24 cellular contexts compared by ENCODE assay signal in the genomic region with DNA sequence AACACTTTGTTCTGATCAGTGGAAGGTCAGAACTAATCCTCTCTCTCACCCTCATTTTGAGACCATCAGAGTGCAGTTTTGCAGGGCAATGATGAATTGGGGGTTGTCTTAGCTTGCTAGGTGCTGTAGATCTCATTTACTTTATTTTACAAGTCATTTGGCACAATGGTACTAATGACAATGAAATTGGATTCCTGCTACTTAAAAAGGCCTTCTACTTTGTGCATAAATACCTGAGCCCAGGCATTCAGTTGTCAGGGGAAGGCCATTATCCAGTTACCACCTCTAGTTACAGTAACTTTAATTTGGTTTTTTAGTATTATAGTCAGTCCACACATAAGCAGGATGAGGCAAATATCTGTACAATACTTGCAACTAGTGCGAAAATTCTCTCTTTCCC.
"Had no signal": no experiment of that assay in that cellular context is flagged by ENCODE, and none has a peak within 500 bp of the region (broad histone marks: within the 10 kb centered on the region; RNA-seq: fewer than 3 reads in every experiment).

No MANE protein-coding gene starts in this region.

- H3K9me3 ChIP-seq: ovary, right atrium auricular region, right lobe of liver, stomach, thoracic aorta, tibial nerve, uterus had no signal

- H3K36me3 Mint-ChIP-seq: naive B cell; natural killer cell; stimulated activated naive B cell treated with anti-CD40 and anti-IgM and Interleukin-4, amounts not matched to agents 10 μg/mL and 1 μg/mL and 100 μg/mL, for 72 hours; type B pancreatic cell had no signal

- H3K27me3 Mint-ChIP-seq: naive B cell; progenitor cell of endocrine pancreas; stimulated activated naive B cell treated with anti-CD40 and anti-IgM and Interleukin-4, amounts not matched to agents 10 μg/mL and 1 μg/mL and 100 μg/mL, for 72 hours; type B pancreatic cell had no signal

- H3K4me1 Mint-ChIP-seq: naive B cell; natural killer cell; stimulated activated naive B cell treated with anti-CD40 and anti-IgM and Interleukin-4, amounts not matched to agents 10 μg/mL and 1 μg/mL and 100 μg/mL, for 72 hours had no signal

- H3K27ac ChIP-seq: ovary, right atrium auricular region, right lobe of liver, skin epidermis, stomach, thoracic aorta, tibial nerve, uterus had no signal

- ATAC-seq: left lobe of liver; natural killer cell; right lobe of liver; stimulated activated naive B cell treated with anti-CD40 and anti-IgM and Interleukin-4, amounts not matched to agents 10 μg/mL and 1 μg/mL and 100 μg/mL, for 72 hours; stimulated activated naive CD8-positive, alpha-beta T cell treated with anti-CD3 and anti-CD28 coated beads, Interleukin-15, Interleukin-2, amounts not matched to agents 100 U/mL and 50 U/mL, for 24 hours had no signal

- H3K4me3 ChIP-seq: lung, ovary, right atrium auricular region, right lobe of liver, skin epidermis, stomach, thoracic aorta, tibial nerve, uterus had no signal

- H3K36me3 ChIP-seq: ovary, right atrium auricular region, right lobe of liver, stomach, thoracic aorta, tibial nerve, uterus had no signal

- H3K27ac Mint-ChIP-seq: mesothelial cell of epicardium; naive B cell; natural killer cell; progenitor cell of endocrine pancreas; stimulated activated naive B cell treated with anti-CD40 and anti-IgM and Interleukin-4, amounts not matched to agents 10 μg/mL and 1 μg/mL and 100 μg/mL, for 72 hours; type B pancreatic cell had no signal

- H3K27me3 ChIP-seq: ovary, right atrium auricular region, right lobe of liver, stomach, tibial nerve, uterus had no signal

- H3K4me3 Mint-ChIP-seq: mesothelial cell of epicardium; naive B cell; natural killer cell; stimulated activated naive B cell treated with anti-CD40 and anti-IgM and Interleukin-4, amounts not matched to agents 10 μg/mL and 1 μg/mL and 100 μg/mL, for 72 hours; type B pancreatic cell had no signal

- DNase-seq: hypothalamus; islet precursor cell; mesendoderm; naive B cell; natural killer cell; ovary; right lobe of liver; stimulated activated CD4-positive, alpha-beta T cell treated with anti-CD3 and anti-CD28 coated beads, Interleukin-12 subunit alpha, Interleukin-12 subunit beta, amount 100 ng/mL, for 4 hours; stimulated activated CD4-positive, alpha-beta T cell treated with anti-CD3 and anti-CD28 coated beads, Interleukin-15, amount 100 ng/mL, for 24 hours; stimulated activated CD4-positive, alpha-beta T cell treated with anti-CD3 and anti-CD28 coated beads, Interleukin-2, amount 100 ng/mL, for 24 hours; stimulated activated CD4-positive, alpha-beta T cell treated with anti-CD3 and anti-CD28 coated beads, Interleukin-4, amount 100 ng/mL, for 1 hour; stimulated activated naive B cell treated with anti-CD40 and anti-IgM and Interleukin-4, amounts not matched to agents 10 μg/mL and 1 μg/mL and 100 μg/mL, for 72 hours; stimulated activated naive CD8-positive, alpha-beta T cell treated with anti-CD3 and anti-CD28 coated beads, Interleukin-15, Interleukin-2, amounts not matched to agents 100 U/mL and 50 U/mL, for 24 hours; stomach; uterus had no signal

- H3K4me1 ChIP-seq: right atrium auricular region, right lobe of liver, stomach, tibial nerve, uterus had no signal
